In genomic region chr5:38456657-38457056, GRCh38 we compare ENCODE assay signal across 29 cellular contexts.
DNase-seq lines count a peak whose midpoint lies in the region; ATAC-seq and TF ChIP-seq lines count a peak whose summit lies in the region.
"Had no signal": no experiment of that assay in that cellular context is flagged by ENCODE, and none has a peak within 500 bp of the region (broad histone marks: within the 10 kb centered on the region; RNA-seq: fewer than 3 reads in every experiment).

No MANE protein-coding gene starts in this region.

- intact Hi-C loops in ovary (cut with DNase I): no loop called here

- no peak for TF ChIP-seq EP300 in ovary (IDR thresholded peaks at IDR 0.05)

- TF ChIP-seq CTCF in foreskin keratinocyte (conservative IDR thresholded peaks at IDR 0.05): no peak
- TF ChIP-seq CTCF in Peyer's patch (IDR thresholded peaks at IDR 0.05): no peak
- TF ChIP-seq CTCF in ovary (IDR thresholded peaks at IDR 0.05): no peak

- WGBS in ovary, 3 donors: 79 to 88% (median 82%) methylated on average over 3 of the region's 3 CpGs

- H3K36me3 ChIP-seq in Peyer's patch (no peaks in the 10 kb centered on the region), ovary (no peaks in the 10 kb centered on the region)
- H3K36me3 ChIP-seq: BLaER1, esophagus squamous epithelium, gastroesophageal sphincter, lower lobe of right lung, neutrophil, transverse colon had no signal

- no peaks in the 10 kb centered on the region for H3K9me3 ChIP-seq in Peyer's patch
- no peaks in the 10 kb centered on the region for H3K9me3 ChIP-seq in ovary
- H3K9me3 ChIP-seq: BLaER1, esophagus squamous epithelium, gastroesophageal sphincter, lower lobe of right lung, neutrophil, transverse colon had no signal

- ATAC-seq in SK-N-SH treated with all-trans-retinoic acid at 6 μM for 48 hours: peak; percentile 76
- ATAC-seq in foreskin keratinocyte: peak; percentile 74
- ATAC-seq in GM19395 (IDR thresholded peaks at IDR 0.05; ENCODE audit: unreplicated experiment): no peak
- ATAC-seq: gastroesophageal sphincter; K562; lower lobe of right lung; naive thymus-derived CD4-positive, alpha-beta T cell; stimulated activated effector memory CD8-positive, alpha-beta T cell treated with anti-CD3 and anti-CD28 coated beads, Interleukin-12 subunit alpha, Interleukin-12 subunit beta, amount 100 ng/mL, for 72 hours had no signal

- H3K4me1 ChIP-seq in foreskin keratinocyte: no peaks in the 10 kb centered on the region
- no peaks in the 10 kb centered on the region for H3K4me1 ChIP-seq in Peyer's patch
- no peaks in the 10 kb centered on the region for H3K4me1 ChIP-seq in ovary (ENCODE audit: insufficient read depth)
- H3K4me1 ChIP-seq: esophagus squamous epithelium, gastroesophageal sphincter, lower lobe of right lung, transverse colon had no signal

- no peak overlapping the region for H3K27ac ChIP-seq in foreskin keratinocyte
- H3K27ac ChIP-seq in Peyer's patch: no peak overlapping the region
- no peak overlapping the region for H3K27ac ChIP-seq in ovary
- H3K27ac ChIP-seq: BLaER1, esophagus squamous epithelium, gastroesophageal sphincter, hepatocyte, lower lobe of right lung, neutrophil, transverse colon, VCaP had no signal

- TF ChIP-seq POLR2A in Peyer's patch (IDR thresholded peaks at IDR 0.05) (no peak), ovary (IDR thresholded peaks at IDR 0.05) (no peak)

- H3K4me3 ChIP-seq in Peyer's patch (no peak overlapping the region), ovary (no peak overlapping the region)
- H3K4me3 ChIP-seq: BLaER1, esophagus squamous epithelium, gastroesophageal sphincter, hepatocyte, K562, lower lobe of right lung, transverse colon had no signal

- H3K27me3 ChIP-seq in foreskin keratinocyte: peaks cover 9% of the 10 kb centered on the region
- no peaks in the 10 kb centered on the region for H3K27me3 ChIP-seq in Peyer's patch
- H3K27me3 ChIP-seq in ovary: no peaks in the 10 kb centered on the region
- H3K27me3 ChIP-seq: gastroesophageal sphincter, hepatocyte had no signal

- DNase-seq in EH (ENCODE audit: low read depth) (peak; percentile 43), NCI-H69 (lab: John Stamatoyannopoulos, UW) (peak; percentile 21), foreskin keratinocyte (peak; percentile 82 to 91), Peyer's patch (no peak), ovary (no peak)
- DNase-seq: activated CD4-positive, alpha-beta T cell treated with anti-CD3 and anti-CD28 coated beads for 4 hours; activated effector memory CD4-positive, alpha-beta T cell treated with Interleukin-2 at 50 U/mL for 16 hours; activated naive CD8-positive, alpha-beta T cell treated with anti-CD3 and anti-CD28 coated beads for 36 hours; DMS53; esophagus squamous epithelium; H7; kidney glomerular epithelial cell; lower lobe of right lung; naive thymus-derived CD4-positive, alpha-beta T cell; NCI-H1417; NCI-H2029 treated with DMSO at 0.1 percent for 48 hours; NCI-H226; SHP77 treated with DMSO at 0.1 percent for 48 hours; T1000; transverse colon had no signal

TF ChIP-seq in SK-N-SH treated with all-trans-retinoic acid at 6 μM for 48 hours, 23 proteins besides CTCF, POLR2A, EP300 and RAD21 (continues in another document):
- TF ChIP-seq ESRRG (CRISPR knock-in tag; IDR thresholded peaks at IDR 0.05) (no peak), ISL1 (CRISPR knock-in tag; IDR thresholded peaks at IDR 0.05) (peak; percentile 90), SNAI2 (CRISPR knock-in tag; IDR thresholded peaks at IDR 0.05) (no peak), TSHZ2 (CRISPR knock-in tag; IDR thresholded peaks at IDR 0.05) (peak; percentile 57; the same call in 1 of the 2 replicates), ZNF565 (CRISPR knock-in tag; conservative IDR thresholded peaks at IDR 0.05; ENCODE audit: low read depth) (no peak), BACH2 (CRISPR knock-in tag; IDR thresholded peaks at IDR 0.05; ENCODE audit: borderline replicate concordance) (no peak), TOX (CRISPR knock-in tag; IDR thresholded peaks at IDR 0.05; ENCODE audit: borderline replicate concordance) (no peak), ZC3H10 (CRISPR knock-in tag; IDR thresholded peaks at IDR 0.05) (peak; percentile 68), ZNF8 (CRISPR knock-in tag; IDR thresholded peaks at IDR 0.05) (peak; percentile 9; the same call in 1 of the 2 replicates), PPARA (CRISPR knock-in tag; IDR thresholded peaks at IDR 0.05; ENCODE audit: borderline replicate concordance) (no peak), CSRNP3 (CRISPR knock-in tag; IDR thresholded peaks at IDR 0.05) (0 out of 2 replicates have a peak, but pooled peaks have one; percentile 64), RARB (CRISPR knock-in tag; IDR thresholded peaks at IDR 0.05) (no peak), PATZ1 (CRISPR knock-in tag; IDR thresholded peaks at IDR 0.05; ENCODE audit: borderline replicate concordance) (0 out of 2 replicates have a peak, but pooled peaks have one; percentile 23), CREB5 (CRISPR knock-in tag; IDR thresholded peaks at IDR 0.05; ENCODE audit: low read depth) (no peak), TCF4 (CRISPR knock-in tag; IDR thresholded peaks at IDR 0.05; ENCODE audit: borderline replicate concordance) (peak; percentile 55; the same call in 1 of the 2 replicates), ARNTL (CRISPR knock-in tag; IDR thresholded peaks at IDR 0.05; ENCODE audit: borderline replicate concordance, low read depth) (no peak), CSDC2 (CRISPR knock-in tag; IDR thresholded peaks at IDR 0.05) (no peak), ZFP3 (CRISPR knock-in tag; IDR thresholded peaks at IDR 0.05) (no peak), ZFP30 (CRISPR knock-in tag; IDR thresholded peaks at IDR 0.05) (no peak)

Comparison
In these comparisons a context has a peak if more than half of its experiments do, and no peak if none do; other contexts are left out.
1. DNase-seq: peak in EH (single experiment), NCI-H69 (single experiment) and foreskin keratinocyte (2 of 2); none in Peyer's patch (0 of 3) and ovary (0 of 5).